Comparison of ENCODE assay signal across 8 cellular contexts in the genomic region with DNA sequence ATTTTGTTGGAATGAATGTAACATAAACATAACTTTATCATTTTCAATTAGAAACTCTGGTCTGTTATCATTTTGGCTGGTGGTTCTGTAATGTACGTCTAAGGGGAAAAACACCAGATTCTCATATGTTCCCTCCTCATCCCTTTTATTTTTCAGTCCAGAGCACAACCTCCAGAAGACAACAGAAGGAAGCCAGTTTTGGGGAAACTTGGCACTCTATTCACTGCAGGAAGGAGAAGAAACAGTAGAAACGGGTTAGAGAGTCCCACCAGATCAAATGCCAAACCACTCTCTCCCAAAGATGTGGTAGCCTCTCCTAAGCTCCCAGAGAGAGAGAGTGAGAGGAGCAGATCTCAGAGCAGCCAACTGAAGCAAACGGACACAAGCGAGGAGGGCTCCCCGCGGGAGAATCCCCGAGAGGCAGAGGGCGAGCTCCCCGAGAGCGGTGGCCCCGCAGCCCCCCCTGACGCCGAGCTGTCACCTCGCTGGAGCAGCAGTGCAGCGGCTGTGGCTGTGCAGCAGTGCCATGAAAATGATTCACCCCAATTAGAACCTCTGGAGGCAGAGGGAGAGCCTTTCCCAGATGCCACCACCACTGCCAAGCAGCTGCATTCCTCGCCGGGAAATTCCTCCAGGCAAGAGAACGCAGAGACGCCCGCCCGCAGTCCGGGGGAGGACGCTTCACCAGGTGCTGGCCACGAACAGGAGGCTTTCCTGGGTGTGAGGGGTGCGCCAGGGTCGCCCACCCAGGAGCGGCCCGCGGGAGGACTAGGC.
DNase-seq lines count a peak whose midpoint lies in the region; ATAC-seq, FAIRE-seq and TF ChIP-seq lines count a peak whose summit lies in the region.

No MANE protein-coding gene starts in this region.

- no peaks in the 10 kb centered on the region for H3K27me3 Mint-ChIP-seq in MCF 10A (ENCODE audit: insufficient read depth, unreplicated experiment)

- ATAC-seq in GM21526 (IDR thresholded peaks at IDR 0.05; ENCODE audit: low FRiP score, unreplicated experiment): peak; percentile 10

- H3K4me1 Mint-ChIP-seq in MCF 10A (ENCODE audit: insufficient read depth, unreplicated experiment): peaks cover 40% of the 10 kb centered on the region

- no TSS peak for BruUV-seq in MCF 10A (replicated peaks; lab: Mats Ljungman, UMichigan)

- TF ChIP-seq CTCF in MCF 10A (IDR thresholded peaks at IDR 0.05; ENCODE audit: unreplicated experiment): no peak

- H3K9me3 Mint-ChIP-seq in MCF 10A (ENCODE audit: unreplicated experiment): no peaks in the 10 kb centered on the region

- H3K27ac Mint-ChIP-seq in MCF 10A (ENCODE audit: low read depth, unreplicated experiment): peak overlapping the region; percentile 96

- CTCF ChIA-PET in MCF 10A (lab: Yijun Ruan, JAX): interaction anchor here (0.6 to 6.8 kb wide), 12 partner anchors 14 to 604 kb away, joined by 3 to 39 read pairs (median 5); partner anchors contain the start of gene BEND3

- peak overlapping the region; percentile 95 for H3K4me3 Mint-ChIP-seq in MCF 10A (ENCODE audit: unreplicated experiment)

- DNase-seq in AG20443 (ENCODE audit: low spot score) (peak; percentile 82), RCC 7860 (ENCODE audit: low spot score) (peak; percentile 64), MCF 10A (ENCODE audit: unreplicated experiment) (peak; percentile 80), islet precursor cell (peak; percentile 90), mucosa of gallbladder (ENCODE audit: low spot score) (no peak), DMS79 treated with DMSO at 0.1 percent for 48 hours (lab: John Stamatoyannopoulos, UW) (no peak)
- DNase-seq in stimulated activated CD8-positive, alpha-beta memory T cell treated with anti-CD3 and anti-CD28 coated beads, Interleukin-12 subunit alpha, Interleukin-12 subunit beta, amount 100 ng/mL, for 4 hours (ENCODE audit: low read depth): peak; percentile 31

- H3K36me3 Mint-ChIP-seq in MCF 10A (ENCODE audit: insufficient read depth, unreplicated experiment): no peaks in the 10 kb centered on the region

- POLR2A ChIA-PET in MCF 10A (lab: Yijun Ruan, JAX): interaction anchor here (0.6 to 9.4 kb wide), 26 partner anchors 8 to 241 kb away, joined by 3 to 208 read pairs (median 12); partner anchors contain the start of gene CRYBG1

- no peak for FAIRE-seq in RCC 7860 (lab: Jason Lieb, UNC)

- intact Hi-C loops in MCF 10A (cut with micrococcal nuclease): loop anchor here (1.0 to 5.0 kb wide), 3 partner anchors 45 to 481 kb away; no protein-coding TSS in a partner anchor

Comparison
In these comparisons a context has a peak if more than half of its experiments do, and no peak if none do; other contexts are left out.
1. DNase-seq: peak in AG20443 (single experiment), RCC 7860 (single experiment), MCF 10A (single experiment), islet precursor cell (single experiment) and stimulated activated CD8-positive, alpha-beta memory T cell treated with anti-CD3 and anti-CD28 coated beads, Interleukin-12 subunit alpha, Interleukin-12 subunit beta, amount 100 ng/mL, for 4 hours (single experiment); none in mucosa of gallbladder (single experiment) and DMS79 treated with DMSO at 0.1 percent for 48 hours (single experiment).